ENCODE assay signal across 1 cellular context in genomic region chr1:43546388-43547100, GRCh38.
TF ChIP-seq lines count a peak whose summit lies in the region.

No MANE protein-coding gene starts in this region.

TF ChIP-seq in GM23338, 12 proteins besides CTCF, POLR2A, EP300 and RAD21 (continued from another document):
- TF ChIP-seq ZNF114 (CRISPR knock-in tag; IDR thresholded peaks at IDR 0.05) (no peak), STAT1 (IDR thresholded peaks at IDR 0.05; ENCODE audit: unreplicated experiment) (no peak), ZNF462 (CRISPR knock-in tag; IDR thresholded peaks at IDR 0.05) (no peak), NANOG (IDR thresholded peaks at IDR 0.05; ENCODE audit: borderline replicate concordance) (no peak)
